17 cellular contexts compared by ENCODE assay signal in genomic region chr2:215622836-215623235, GRCh38.
"Had no signal": no experiment of that assay in that cellular context is flagged by ENCODE, and none has a peak within 500 bp of the region (broad histone marks: within the 10 kb centered on the region; RNA-seq: fewer than 3 reads in every experiment).

No MANE protein-coding gene starts in this region.

- DNase-seq: activated CD4-positive, alpha-beta T cell treated with anti-CD3 and anti-CD28 coated beads for 36 hours; activated CD8-positive, alpha-beta memory T cell treated with anti-CD3 and anti-CD28 coated beads, Interleukin-2, amount 50 U/mL, for 48 hours; activated CD8-positive, alpha-beta T cell treated with anti-CD3 and anti-CD28 coated beads, Interleukin-2, amount 10 ng/mL, durations not matched to agents 7 days and 5 days; activated naive CD4-positive, alpha-beta T cell treated with Interleukin-2 at 50 U/mL for 16 hours; activated naive CD8-positive, alpha-beta T cell treated with anti-CD3 and anti-CD28 coated beads, Interleukin-2, amount 50 U/mL, for 24 hours; caudate nucleus; effector memory CD4-positive, alpha-beta T cell; immature natural killer cell; lower lobe of right lung; naive thymus-derived CD8-positive, alpha-beta T cell; stimulated activated CD4-positive, alpha-beta T cell treated with anti-CD3 and anti-CD28 coated beads, Interleukin-12 subunit alpha, Interleukin-12 subunit beta, amount 100 ng/mL, for 4 hours; stimulated activated CD4-positive, alpha-beta T cell treated with anti-CD3 and anti-CD28 coated beads, Interleukin-2, amount 100 ng/mL, for 48 hours; stimulated activated naive CD4-positive, alpha-beta T cell treated with Interleukin-2 at 50 U/mL for 16 hours; T-cell had no signal

- H3K4me1 ChIP-seq: prostate gland had no signal

- H3K27ac ChIP-seq: lower lobe of right lung, prostate gland, vagina, VCaP had no signal

- ATAC-seq: activated CD4-positive, alpha-beta T cell treated with anti-CD3 and anti-CD28 coated beads for 36 hours; activated CD8-positive, alpha-beta T cell treated with anti-CD3 and anti-CD28 coated beads, Interleukin-2, amount 10 ng/mL, durations not matched to agents 7 days and 5 days; activated naive CD8-positive, alpha-beta T cell treated with anti-CD3 and anti-CD28 coated beads, Interleukin-2, amount 50 U/mL, for 24 hours; lower lobe of right lung; naive thymus-derived CD8-positive, alpha-beta T cell; T-cell had no signal

- H3K36me3 ChIP-seq: lower lobe of right lung, prostate gland, vagina had no signal

- H3K27me3 ChIP-seq: vagina had no signal

- H3K9me3 ChIP-seq: lower lobe of right lung, prostate gland, vagina had no signal

- H3K4me3 ChIP-seq: lower lobe of right lung, prostate gland, vagina had no signal
